ENCODE assay signal across 1 cellular context in the genomic region with DNA sequence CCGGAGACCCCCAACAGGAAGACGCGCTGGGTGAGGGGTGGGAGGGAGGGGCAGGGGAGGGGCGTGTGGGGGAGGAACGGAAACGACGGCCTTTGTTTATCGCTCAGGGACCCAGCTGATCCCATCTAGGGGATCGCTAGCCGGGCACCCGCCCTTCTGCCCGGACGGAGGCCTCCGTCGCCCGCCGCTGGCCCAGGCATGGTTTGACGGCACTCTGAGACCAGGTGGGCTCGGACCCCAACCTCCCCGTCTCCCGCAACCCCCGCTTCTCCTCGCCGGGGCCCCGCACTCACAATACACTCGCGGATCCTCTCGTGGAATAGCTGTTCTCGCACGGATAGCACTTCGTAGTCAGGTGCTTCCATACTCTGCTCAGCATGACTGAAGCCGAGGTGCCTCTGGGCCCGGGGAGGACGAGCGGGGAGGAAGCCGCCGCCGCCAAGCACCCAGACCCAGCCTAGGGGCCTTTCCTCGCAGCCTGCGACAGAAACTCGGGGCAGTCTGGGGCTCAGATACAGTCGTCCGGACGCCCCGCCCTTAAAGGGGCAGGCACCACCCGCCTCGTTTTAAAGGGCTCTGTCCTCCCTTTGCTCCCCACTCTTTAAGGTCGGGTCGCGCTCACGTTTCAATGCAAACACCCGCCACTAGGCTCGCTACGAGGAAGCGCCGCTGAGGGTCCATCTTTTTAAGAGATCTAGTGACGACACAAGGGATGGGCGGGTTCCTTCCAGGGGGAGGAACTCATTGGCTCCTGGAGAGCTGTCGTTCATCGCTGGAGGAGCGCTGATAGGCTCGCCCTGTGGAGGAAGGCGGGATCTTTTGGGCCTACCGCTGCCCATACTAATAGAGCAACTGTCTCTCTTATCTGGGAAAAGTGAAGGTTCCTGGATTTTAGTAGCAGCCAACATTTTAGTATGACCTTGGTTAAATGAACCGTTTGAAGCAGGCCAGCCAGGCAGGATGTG.
TF ChIP-seq lines count a peak whose summit lies in the region.

A gene with protein sequence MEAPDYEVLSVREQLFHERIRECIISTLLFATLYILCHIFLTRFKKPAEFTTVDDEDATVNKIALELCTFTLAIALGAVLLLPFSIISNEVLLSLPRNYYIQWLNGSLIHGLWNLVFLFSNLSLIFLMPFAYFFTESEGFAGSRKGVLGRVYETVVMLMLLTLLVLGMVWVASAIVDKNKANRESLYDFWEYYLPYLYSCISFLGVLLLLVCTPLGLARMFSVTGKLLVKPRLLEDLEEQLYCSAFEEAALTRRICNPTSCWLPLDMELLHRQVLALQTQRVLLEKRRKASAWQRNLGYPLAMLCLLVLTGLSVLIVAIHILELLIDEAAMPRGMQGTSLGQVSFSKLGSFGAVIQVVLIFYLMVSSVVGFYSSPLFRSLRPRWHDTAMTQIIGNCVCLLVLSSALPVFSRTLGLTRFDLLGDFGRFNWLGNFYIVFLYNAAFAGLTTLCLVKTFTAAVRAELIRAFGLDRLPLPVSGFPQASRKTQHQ (minus strand): TSS at position 657 of the 965 bp plus-strand sequence. CDS start 292 bp downstream, at position 365.

TF ChIP-seq in HepG2, 621 proteins besides CTCF, POLR2A, EP300 and RAD21 (continued from another document and continues in another):
- TF ChIP-seq, protein P1, sequence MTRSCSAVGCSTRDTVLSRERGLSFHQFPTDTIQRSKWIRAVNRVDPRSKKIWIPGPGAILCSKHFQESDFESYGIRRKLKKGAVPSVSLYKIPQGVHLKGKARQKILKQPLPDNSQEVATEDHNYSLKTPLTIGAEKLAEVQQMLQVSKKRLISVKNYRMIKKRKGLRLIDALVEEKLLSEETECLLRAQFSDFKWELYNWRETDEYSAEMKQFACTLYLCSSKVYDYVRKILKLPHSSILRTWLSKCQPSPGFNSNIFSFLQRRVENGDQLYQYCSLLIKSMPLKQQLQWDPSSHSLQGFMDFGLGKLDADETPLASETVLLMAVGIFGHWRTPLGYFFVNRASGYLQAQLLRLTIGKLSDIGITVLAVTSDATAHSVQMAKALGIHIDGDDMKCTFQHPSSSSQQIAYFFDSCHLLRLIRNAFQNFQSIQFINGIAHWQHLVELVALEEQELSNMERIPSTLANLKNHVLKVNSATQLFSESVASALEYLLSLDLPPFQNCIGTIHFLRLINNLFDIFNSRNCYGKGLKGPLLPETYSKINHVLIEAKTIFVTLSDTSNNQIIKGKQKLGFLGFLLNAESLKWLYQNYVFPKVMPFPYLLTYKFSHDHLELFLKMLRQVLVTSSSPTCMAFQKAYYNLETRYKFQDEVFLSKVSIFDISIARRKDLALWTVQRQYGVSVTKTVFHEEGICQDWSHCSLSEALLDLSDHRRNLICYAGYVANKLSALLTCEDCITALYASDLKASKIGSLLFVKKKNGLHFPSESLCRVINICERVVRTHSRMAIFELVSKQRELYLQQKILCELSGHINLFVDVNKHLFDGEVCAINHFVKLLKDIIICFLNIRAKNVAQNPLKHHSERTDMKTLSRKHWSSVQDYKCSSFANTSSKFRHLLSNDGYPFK (CRISPR knock-in tag; IDR thresholded peaks at IDR 0.05; ENCODE audit: borderline replicate concordance): peak; percentile 59; the same call in 1 of the 2 replicates
- TF ChIP-seq TOE1 (CRISPR knock-in tag; IDR thresholded peaks at IDR 0.05) (no peak), HIVEP1 (CRISPR knock-in tag; IDR thresholded peaks at IDR 0.05) (peak; percentile 73; the same call in 1 of the 2 replicates), BRCA1 (CRISPR knock-in tag; IDR thresholded peaks at IDR 0.05) (no peak), ZSCAN25 (CRISPR knock-in tag; IDR thresholded peaks at IDR 0.05) (no peak), ZNF329 (CRISPR knock-in tag; IDR thresholded peaks at IDR 0.05; ENCODE audit: low read depth) (no peak), ZNF282 (IDR thresholded peaks at IDR 0.05; ENCODE audit: partially characterized antibody) (no peak), ZNF160 (CRISPR knock-in tag; IDR thresholded peaks at IDR 0.05) (no peak), RFX1 (IDR thresholded peaks at IDR 0.05) (no peak), STAG1 (CRISPR knock-in tag; IDR thresholded peaks at IDR 0.05) (no peak), FOXK1 (CRISPR knock-in tag; IDR thresholded peaks at IDR 0.05; ENCODE audit: borderline replicate concordance, low read depth) (peak; percentile 36; the same call in 1 of the 2 replicates), ZNF792 (CRISPR knock-in tag; IDR thresholded peaks at IDR 0.05) (no peak), STAT5B (CRISPR knock-in tag; IDR thresholded peaks at IDR 0.05) (no peak), GLI4 (CRISPR knock-in tag; IDR thresholded peaks at IDR 0.05; ENCODE audit: borderline replicate concordance) (no peak), IKZF1 (IDR thresholded peaks at IDR 0.05) (no peak), ZNF468 (CRISPR knock-in tag; IDR thresholded peaks at IDR 0.05) (no peak), ATF7-NPFF (CRISPR knock-in tag; IDR thresholded peaks at IDR 0.05; ENCODE audit: low read depth) (peak; percentile 26; the same call in 1 of the 2 replicates), ZNF749 (CRISPR knock-in tag; IDR thresholded peaks at IDR 0.05; ENCODE audit: borderline replicate concordance) (no peak), MAFK (conservative IDR thresholded peaks at IDR 0.05 in 1 of 2, IDR thresholded peaks at IDR 0.05 in 1 of 2; ENCODE audit: low read length in 2 of 2) (no peak), MAZ (IDR thresholded peaks at IDR 0.05; ENCODE audit: borderline replicate concordance, low read depth, low read length) (no peak), MAZ (CRISPR knock-in tag; IDR thresholded peaks at IDR 0.05; ENCODE audit: low read depth) (peak; percentile 70), PCBP1 (IDR thresholded peaks at IDR 0.05; ENCODE audit: borderline replicate concordance, low read depth, low read length) (no peak), ARNTL (CRISPR knock-in tag; IDR thresholded peaks at IDR 0.05) (0 out of 2 replicates have a peak, but pooled peaks have one; percentile 35), HMG20B (CRISPR knock-in tag; conservative IDR thresholded peaks at IDR 0.05) (no peak), ZNF879 (CRISPR knock-in tag; IDR thresholded peaks at IDR 0.05) (no peak), EEA1 (CRISPR knock-in tag; IDR thresholded peaks at IDR 0.05; ENCODE audit: borderline replicate concordance) (no peak), ZNF263 (CRISPR knock-in tag; IDR thresholded peaks at IDR 0.05) (peak; percentile 80), ZMAT3 (CRISPR knock-in tag; conservative IDR thresholded peaks at IDR 0.05) (no peak; the same call in 1 of the 2 replicates), ZNF761 (CRISPR knock-in tag; conservative IDR thresholded peaks at IDR 0.05) (no peak), PRPF4 (IDR thresholded peaks at IDR 0.05; ENCODE audit: low read depth, low read length, poor library complexity, severe bottlenecking) (no peak), CBX1 (IDR thresholded peaks at IDR 0.05; ENCODE audit: low read depth) (no peak), SRSF9 (IDR thresholded peaks at IDR 0.05; ENCODE audit: borderline replicate concordance, insufficient read depth, low read depth, low read length, poor library complexity, severe bottlenecking) (no peak), MBNL3 (CRISPR knock-in tag; conservative IDR thresholded peaks at IDR 0.05) (no peak)
- TF ChIP-seq, protein P2, sequence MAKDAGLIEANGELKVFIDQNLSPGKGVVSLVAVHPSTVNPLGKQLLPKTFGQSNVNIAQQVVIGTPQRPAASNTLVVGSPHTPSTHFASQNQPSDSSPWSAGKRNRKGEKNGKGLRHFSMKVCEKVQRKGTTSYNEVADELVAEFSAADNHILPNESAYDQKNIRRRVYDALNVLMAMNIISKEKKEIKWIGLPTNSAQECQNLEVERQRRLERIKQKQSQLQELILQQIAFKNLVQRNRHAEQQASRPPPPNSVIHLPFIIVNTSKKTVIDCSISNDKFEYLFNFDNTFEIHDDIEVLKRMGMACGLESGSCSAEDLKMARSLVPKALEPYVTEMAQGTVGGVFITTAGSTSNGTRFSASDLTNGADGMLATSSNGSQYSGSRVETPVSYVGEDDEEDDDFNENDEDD (CRISPR knock-in tag; IDR thresholded peaks at IDR 0.05; ENCODE audit: borderline replicate concordance): no peak; the same call in 1 of the 2 replicates
- TF ChIP-seq, protein P3, sequence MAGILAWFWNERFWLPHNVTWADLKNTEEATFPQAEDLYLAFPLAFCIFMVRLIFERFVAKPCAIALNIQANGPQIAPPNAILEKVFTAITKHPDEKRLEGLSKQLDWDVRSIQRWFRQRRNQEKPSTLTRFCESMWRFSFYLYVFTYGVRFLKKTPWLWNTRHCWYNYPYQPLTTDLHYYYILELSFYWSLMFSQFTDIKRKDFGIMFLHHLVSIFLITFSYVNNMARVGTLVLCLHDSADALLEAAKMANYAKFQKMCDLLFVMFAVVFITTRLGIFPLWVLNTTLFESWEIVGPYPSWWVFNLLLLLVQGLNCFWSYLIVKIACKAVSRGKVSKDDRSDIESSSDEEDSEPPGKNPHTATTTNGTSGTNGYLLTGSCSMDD (CRISPR knock-in tag; IDR thresholded peaks at IDR 0.05): no peak
- TF ChIP-seq, protein P4, sequence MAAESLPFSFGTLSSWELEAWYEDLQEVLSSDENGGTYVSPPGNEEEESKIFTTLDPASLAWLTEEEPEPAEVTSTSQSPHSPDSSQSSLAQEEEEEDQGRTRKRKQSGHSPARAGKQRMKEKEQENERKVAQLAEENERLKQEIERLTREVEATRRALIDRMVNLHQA (CRISPR knock-in tag; IDR thresholded peaks at IDR 0.05): no peak
- TF ChIP-seq, protein P5, sequence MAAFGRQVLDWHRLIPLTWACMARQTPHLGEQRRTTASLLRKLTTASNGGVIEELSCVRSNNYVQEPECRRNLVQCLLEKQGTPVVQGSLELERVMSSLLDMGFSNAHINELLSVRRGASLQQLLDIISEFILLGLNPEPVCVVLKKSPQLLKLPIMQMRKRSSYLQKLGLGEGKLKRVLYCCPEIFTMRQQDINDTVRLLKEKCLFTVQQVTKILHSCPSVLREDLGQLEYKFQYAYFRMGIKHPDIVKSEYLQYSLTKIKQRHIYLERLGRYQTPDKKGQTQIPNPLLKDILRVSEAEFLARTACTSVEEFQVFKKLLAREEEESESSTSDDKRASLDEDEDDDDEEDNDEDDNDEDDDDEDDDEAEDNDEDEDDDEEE (CRISPR knock-in tag; IDR thresholded peaks at IDR 0.05): 0 out of 2 replicates have a peak, but pooled peaks have one; percentile 73
- TF ChIP-seq, protein P6, sequence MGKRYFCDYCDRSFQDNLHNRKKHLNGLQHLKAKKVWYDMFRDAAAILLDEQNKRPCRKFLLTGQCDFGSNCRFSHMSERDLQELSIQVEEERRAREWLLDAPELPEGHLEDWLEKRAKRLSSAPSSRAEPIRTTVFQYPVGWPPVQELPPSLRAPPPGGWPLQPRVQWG (CRISPR knock-in tag; IDR thresholded peaks at IDR 0.05; ENCODE audit: borderline replicate concordance, low read depth): no peak
- TF ChIP-seq, protein P7, sequence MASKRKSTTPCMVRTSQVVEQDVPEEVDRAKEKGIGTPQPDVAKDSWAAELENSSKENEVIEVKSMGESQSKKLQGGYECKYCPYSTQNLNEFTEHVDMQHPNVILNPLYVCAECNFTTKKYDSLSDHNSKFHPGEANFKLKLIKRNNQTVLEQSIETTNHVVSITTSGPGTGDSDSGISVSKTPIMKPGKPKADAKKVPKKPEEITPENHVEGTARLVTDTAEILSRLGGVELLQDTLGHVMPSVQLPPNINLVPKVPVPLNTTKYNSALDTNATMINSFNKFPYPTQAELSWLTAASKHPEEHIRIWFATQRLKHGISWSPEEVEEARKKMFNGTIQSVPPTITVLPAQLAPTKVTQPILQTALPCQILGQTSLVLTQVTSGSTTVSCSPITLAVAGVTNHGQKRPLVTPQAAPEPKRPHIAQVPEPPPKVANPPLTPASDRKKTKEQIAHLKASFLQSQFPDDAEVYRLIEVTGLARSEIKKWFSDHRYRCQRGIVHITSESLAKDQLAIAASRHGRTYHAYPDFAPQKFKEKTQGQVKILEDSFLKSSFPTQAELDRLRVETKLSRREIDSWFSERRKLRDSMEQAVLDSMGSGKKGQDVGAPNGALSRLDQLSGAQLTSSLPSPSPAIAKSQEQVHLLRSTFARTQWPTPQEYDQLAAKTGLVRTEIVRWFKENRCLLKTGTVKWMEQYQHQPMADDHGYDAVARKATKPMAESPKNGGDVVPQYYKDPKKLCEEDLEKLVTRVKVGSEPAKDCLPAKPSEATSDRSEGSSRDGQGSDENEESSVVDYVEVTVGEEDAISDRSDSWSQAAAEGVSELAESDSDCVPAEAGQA (IDR thresholded peaks at IDR 0.05; ENCODE audit: low read depth): no peak
- TF ChIP-seq, protein P7 (CRISPR knock-in tag; IDR thresholded peaks at IDR 0.05; ENCODE audit: borderline replicate concordance): no peak
- TF ChIP-seq, protein P8, sequence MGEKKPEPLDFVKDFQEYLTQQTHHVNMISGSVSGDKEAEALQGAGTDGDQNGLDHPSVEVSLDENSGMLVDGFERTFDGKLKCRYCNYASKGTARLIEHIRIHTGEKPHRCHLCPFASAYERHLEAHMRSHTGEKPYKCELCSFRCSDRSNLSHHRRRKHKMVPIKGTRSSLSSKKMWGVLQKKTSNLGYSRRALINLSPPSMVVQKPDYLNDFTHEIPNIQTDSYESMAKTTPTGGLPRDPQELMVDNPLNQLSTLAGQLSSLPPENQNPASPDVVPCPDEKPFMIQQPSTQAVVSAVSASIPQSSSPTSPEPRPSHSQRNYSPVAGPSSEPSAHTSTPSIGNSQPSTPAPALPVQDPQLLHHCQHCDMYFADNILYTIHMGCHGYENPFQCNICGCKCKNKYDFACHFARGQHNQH (CRISPR knock-in tag; IDR thresholded peaks at IDR 0.05): 0 out of 2 replicates have a peak, but pooled peaks have one; percentile 19
- TF ChIP-seq, protein P9, sequence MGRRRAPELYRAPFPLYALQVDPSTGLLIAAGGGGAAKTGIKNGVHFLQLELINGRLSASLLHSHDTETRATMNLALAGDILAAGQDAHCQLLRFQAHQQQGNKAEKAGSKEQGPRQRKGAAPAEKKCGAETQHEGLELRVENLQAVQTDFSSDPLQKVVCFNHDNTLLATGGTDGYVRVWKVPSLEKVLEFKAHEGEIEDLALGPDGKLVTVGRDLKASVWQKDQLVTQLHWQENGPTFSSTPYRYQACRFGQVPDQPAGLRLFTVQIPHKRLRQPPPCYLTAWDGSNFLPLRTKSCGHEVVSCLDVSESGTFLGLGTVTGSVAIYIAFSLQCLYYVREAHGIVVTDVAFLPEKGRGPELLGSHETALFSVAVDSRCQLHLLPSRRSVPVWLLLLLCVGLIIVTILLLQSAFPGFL (CRISPR knock-in tag; IDR thresholded peaks at IDR 0.05): no peak
